ENCODE assay signal across 7 cellular contexts in the genomic region with DNA sequence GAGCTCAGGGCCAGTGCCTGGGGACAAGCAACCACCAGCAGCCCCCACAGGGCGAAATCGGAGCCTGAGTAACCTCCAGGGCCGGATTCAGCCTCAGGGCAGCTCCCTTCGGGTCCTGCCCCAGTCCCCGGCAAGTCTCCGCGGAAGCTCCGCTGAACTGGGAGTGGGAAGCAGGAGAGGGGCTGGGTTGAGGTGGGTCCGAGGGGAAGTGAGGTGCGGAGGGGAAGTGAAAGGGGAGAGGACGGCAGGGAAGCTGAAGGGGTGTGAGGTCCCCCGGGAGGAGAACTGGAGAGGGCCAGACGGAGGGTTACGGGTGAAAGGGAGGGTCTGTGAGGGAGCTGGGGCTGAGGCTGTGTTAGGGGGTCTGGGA. TPM values are rescaled to one million over a fixed set of nuclear protein-coding genes. Genes with fewer than 3 reads are reported as not detected.
DNase-seq lines count a peak whose midpoint lies in the region; ATAC-seq and TF ChIP-seq lines count a peak whose summit lies in the region.

No MANE protein-coding gene starts in this region.

- peaks cover 24 to 33% of the 10 kb centered on the region in 2 experiments for H3K4me1 Mint-ChIP-seq in H9

- no peak overlapping the region for H3K23ac ChIP-seq in H9 (ENCODE audit: insufficient read length, low read depth, low read length)

- peaks cover 64% of the 10 kb centered on the region for H3K27me3 Mint-ChIP-seq in H9 (ENCODE audit: low read depth)

- no peak overlapping the region for H4K5ac ChIP-seq in H9 (ENCODE audit: insufficient read length, low read depth, low read length)

- H3K14ac ChIP-seq in H9 (ENCODE audit: insufficient read depth, low read length), result 0 out of 2 replicates have a peak overlapping the region, but pooled peaks have one; percentile 10

- H3K9ac ChIP-seq in H9 (ENCODE audit: extremely low read depth, insufficient read length, low read length) (no peak overlapping the region), iPS-18a (ENCODE audit: low read length) (no peak overlapping the region)

- H3K27me3 ChIP-seq in H9 (ENCODE audit: insufficient read depth, low read length) (peaks cover 16% of the 10 kb centered on the region; the same call in 1 of the 2 replicates), SJCRH30 (no peaks in the 10 kb centered on the region), iPS-18a (ENCODE audit: control insufficient read depth, insufficient read depth, low read length) (peaks cover 40% of the 10 kb centered on the region)

- H3K36me3 ChIP-seq in SJCRH30, result no peaks in the 10 kb centered on the region
- no peaks in the 10 kb centered on the region for H3K36me3 ChIP-seq in iPS-18a (ENCODE audit: control insufficient read depth, low read depth, low read length)

- H3K4me1 ChIP-seq in H9 (ENCODE audit: insufficient read depth, low read length) (no peaks in the 10 kb centered on the region), SJCRH30 (peaks cover 72% of the 10 kb centered on the region), iPS-18a (ENCODE audit: control insufficient read depth, low read depth, low read length) (peaks cover 8% of the 10 kb centered on the region)

- no peak overlapping the region for H3K27ac ChIP-seq in H9 (ENCODE audit: insufficient read length, low read depth, low read length)
- peak overlapping the region; percentile 14; the same call in 1 of the 2 replicates for H3K27ac ChIP-seq in SJCRH30
- no peak overlapping the region for H3K27ac ChIP-seq in iPS-18a (ENCODE audit: low read length)
- peak overlapping the region in 3 of 21 experiments; percentile 28 to 48 (median 36) for H3K27ac ChIP-seq in skin epidermis

- no peak for DNase-seq in H9
- DNase-seq in SJCRH30, result peak; percentile 46 to 65
- DNase-seq in SHP77 (lab: John Stamatoyannopoulos, UW), result no peak
- DNase-seq in COR-L47 (lab: John Stamatoyannopoulos, UW), result no peak

- no peak overlapping the region for H2BK120ac ChIP-seq in H9 (ENCODE audit: low read depth, low read length, poor library complexity, severe bottlenecking)

- H3K79me2 ChIP-seq in H9 (ENCODE audit: insufficient read depth, low read length), result no peaks in the 10 kb centered on the region

- peak overlapping the region; percentile 66 to 90 for H3K4me3 Mint-ChIP-seq in H9

- H2AFZ ChIP-seq in H9 (ENCODE audit: low read length), result no peak overlapping the region

- H3K79me1 ChIP-seq in H9 (ENCODE audit: insufficient read depth, low read depth, low read length, poor library complexity, severe bottlenecking), result no peaks in the 10 kb centered on the region

- no peak overlapping the region for H3K18ac ChIP-seq in H9 (ENCODE audit: insufficient read length, low read depth, low read length)

- no peak overlapping the region for H2BK15ac ChIP-seq in H9 (ENCODE audit: low read depth, low read length)

- H2BK20ac ChIP-seq in H9 (ENCODE audit: low read depth, low read length, poor library complexity, severe bottlenecking), result no peak overlapping the region

- H4K8ac ChIP-seq in H9 (replicated peaks; ENCODE audit: insufficient read length, low read depth, low read length), result no peak overlapping the region

- no peak overlapping the region for H2AK5ac ChIP-seq in H9 (ENCODE audit: insufficient read length, low read length)

- no CpG with 5 or more reads among the region's 14 CpGs for whole genome bisulfite sequencing in H9 (ENCODE audit: extremely low coverage, insufficient read length, low lambda C conversion rate)

- no peaks in the 10 kb centered on the region for H4K20me1 ChIP-seq in H9 (ENCODE audit: control insufficient read depth, insufficient read depth, insufficient read length)

- H3K27ac Mint-ChIP-seq in H9, result no peak overlapping the region

- H2BK5ac ChIP-seq in H9 (ENCODE audit: insufficient read length, low read length), result no peak overlapping the region

- H3T11ph ChIP-seq in H9 (ENCODE audit: low read length), result no peak overlapping the region

- H2BK12ac ChIP-seq in H9 (ENCODE audit: insufficient read length, low read depth, low read length), result no peak overlapping the region

- H3K4ac ChIP-seq in H9 (ENCODE audit: low read depth, low read length), result no peak overlapping the region

- H4K91ac ChIP-seq in H9 (ENCODE audit: insufficient read length, low read depth, low read length), result no peak overlapping the region

- ATAC-seq in GM18909 (IDR thresholded peaks at IDR 0.05; ENCODE audit: poor library complexity, unreplicated experiment), result no peak

- H3K4me3 ChIP-seq in SJCRH30, result peak overlapping the region; percentile 38
- peak overlapping the region; percentile 69 for H3K4me3 ChIP-seq in iPS-18a (ENCODE audit: low read length)
- peak overlapping the region in 4 of 7 experiments; percentile 10 to 32 (median 30) for H3K4me3 ChIP-seq in skin epidermis

- no peak for TF ChIP-seq CTCF in H9 (conservative IDR thresholded peaks at IDR 0.05)

- peaks cover 13% of the 10 kb centered on the region for H3K23me2 ChIP-seq in H9 (ENCODE audit: insufficient read length, low read depth, low read length, poor library complexity, severe bottlenecking)

- H3K9me3 ChIP-seq in H9 (ENCODE audit: control insufficient read depth, low read depth, low read length) (no peaks in the 10 kb centered on the region), SJCRH30 (replicated peaks) (no peaks in the 10 kb centered on the region), iPS-18a (ENCODE audit: control insufficient read depth, low read depth, low read length) (no peaks in the 10 kb centered on the region)

- no peaks in the 10 kb centered on the region; a peak in 1 of 5 replicates for H3K9me3 Mint-ChIP-seq in H9

- H3K4me2 ChIP-seq in H9 (ENCODE audit: insufficient read depth, insufficient read length, low read length), result peak overlapping the region; percentile 62

- no peaks in the 10 kb centered on the region for H3K36me3 Mint-ChIP-seq in H9 (ENCODE audit: insufficient read depth in 1 of 3, low read depth in 3 of 3)

- H3K56ac ChIP-seq in H9 (ENCODE audit: insufficient read length, low read depth, low read length), result no peak overlapping the region

RNA-seq across cellular contexts. Expression of gene PADI2, which starts 0.6 kb away (rescaled TPM):
- total RNA-seq in H9 (2021), result 3.0 and 3.9 TPM in 2 replicates
- 4.3 and 4.6 TPM in 2 replicates for total RNA-seq in SJCRH30 (2014; rRNA removed; shearing (Covaris generic))

Comparison
In these comparisons a context has a peak if more than half of its experiments do, and no peak if none do; other contexts are left out.
1. DNase-seq: peak in SJCRH30 (2 of 2); none in H9 (single experiment), SHP77 (0 of 2) and COR-L47 (single experiment).
2. Peak in every context shown above with its lines, with median percentiles within 50 percentile points of each other: H3K4me3 ChIP-seq.